Comparison of ENCODE assay signal across 8 cellular contexts in the genomic region with DNA sequence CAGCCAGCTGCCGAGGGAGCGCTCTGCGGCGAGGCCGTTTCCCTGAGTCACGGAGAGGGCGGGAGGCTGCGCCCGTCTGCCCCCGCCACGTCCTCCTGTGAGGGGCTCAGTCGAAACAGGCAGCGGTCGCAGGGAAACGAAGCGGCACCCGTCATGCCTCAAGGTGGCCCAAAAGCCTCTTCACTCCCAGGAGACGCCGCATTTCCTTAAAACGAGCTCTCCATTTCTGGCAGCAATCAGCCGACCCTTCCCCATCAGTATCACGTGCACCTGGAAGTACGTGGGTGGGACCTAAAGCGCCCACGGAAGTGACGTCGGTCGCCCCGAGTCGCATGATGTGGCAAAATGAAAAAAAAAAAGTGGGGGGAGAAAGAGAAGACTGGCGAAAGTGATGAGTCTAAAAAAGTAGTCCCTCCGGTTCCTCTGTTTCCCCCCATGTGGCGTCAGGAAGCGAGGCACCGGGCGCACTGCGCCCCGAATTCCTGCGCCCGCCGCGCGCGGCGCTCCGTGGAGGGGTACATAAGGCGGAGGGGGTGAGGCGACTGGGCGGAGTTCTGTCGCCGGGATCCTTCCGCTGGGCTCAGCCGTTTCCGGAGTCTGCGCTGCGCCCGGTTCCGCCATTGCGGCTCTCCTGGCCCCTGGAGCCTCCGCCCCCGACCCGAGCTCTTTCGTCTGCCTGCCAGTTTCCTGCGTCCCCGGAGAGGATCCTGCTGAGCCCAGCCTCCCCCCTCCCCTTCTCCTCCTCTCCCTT. TPM values are rescaled to one million over a fixed set of nuclear protein-coding genes. Genes with fewer than 3 reads are reported as not detected.
DNase-seq lines count a peak whose midpoint lies in the region; ATAC-seq and TF ChIP-seq lines count a peak whose summit lies in the region.

A gene (plus strand): TSS at position 583 of the 751 bp plus-strand sequence. CDS start 237 bp downstream, outside the sequence.

- H3K36me3 ChIP-seq in SK-N-MC (ENCODE audit: insufficient read depth, low read length) (peaks cover 26% of the 10 kb centered on the region), gastroesophageal sphincter (no peaks in the 10 kb centered on the region), neutrophil (no peaks in the 10 kb centered on the region)

- H3K4me1 ChIP-seq in gastroesophageal sphincter, result peaks cover 12 to 49% (median 21%) of the 10 kb centered on the region in 3 donors
- H3K4me1 ChIP-seq in neutrophil (ENCODE audit: control insufficient read depth in 1 of 2, insufficient read depth in 1 of 2, low read depth in 1 of 2, low read length in 1 of 2), result peaks cover 42 to 51% of the 10 kb centered on the region in 2 experiments

- TF ChIP-seq EP300 in gastroesophageal sphincter (IDR thresholded peaks at IDR 0.05), result peak; percentile 22

- H3K27me3 Mint-ChIP-seq in activated naive CD4-positive, alpha-beta T cell treated with anti-CD3 and anti-CD28 coated beads, Interleukin-2, amount 10 ng/mL, durations not matched to agents 7 days and 5 days, result peaks cover 7% of the 10 kb centered on the region

- CTCF ChIA-PET in activated naive CD4-positive, alpha-beta T cell treated with anti-CD3 and anti-CD28 coated beads, Interleukin-2, amount 10 ng/mL, durations not matched to agents 7 days and 5 days (lab: Charles Lee), result interaction anchor here (1.0 to 1.4 kb wide), 4 partner anchors 12 to 54 kb away, joined by 3 to 4 read pairs (median 4); a partner anchor contains a TSS

- DNase-seq in GM03348 (ENCODE audit: low spot score) (peak; percentile 94), HFF-Myc (ENCODE audit: extremely low read depth, low read depth) (peak; percentile 90), NAMALWA (ENCODE audit: low spot score) (peak; percentile 97), SK-N-MC (ENCODE audit: low read depth, low spot score) (peak; percentile 94), substantia nigra (lab: John Stamatoyannopoulos, UW) (peak; percentile 71 to 99 (median 93))
- peak; percentile 93 for DNase-seq in activated naive CD4-positive, alpha-beta T cell treated with anti-CD3 and anti-CD28 coated beads, Interleukin-2, amount 10 ng/mL, durations not matched to agents 7 days and 5 days

- TF ChIP-seq POLR2A in gastroesophageal sphincter (IDR thresholded peaks at IDR 0.05), result peak; percentile 63 to 74

- H3K27ac Mint-ChIP-seq in activated naive CD4-positive, alpha-beta T cell treated with anti-CD3 and anti-CD28 coated beads, Interleukin-2, amount 10 ng/mL, durations not matched to agents 7 days and 5 days, result peak within 1 kb of the TSS; percentile 95

- H3K9me3 ChIP-seq in SK-N-MC (ENCODE audit: low read depth, low read length) (no peaks in the 10 kb centered on the region), gastroesophageal sphincter (no peaks in the 10 kb centered on the region), neutrophil (no peaks in the 10 kb centered on the region)

- H3K27ac ChIP-seq in SK-N-MC (peak within 1 kb of the TSS; percentile 98), gastroesophageal sphincter (peak within 1 kb of the TSS; percentile 94 to 100 (median 98)), neutrophil (peak within 1 kb of the TSS; percentile 93), substantia nigra (ENCODE audit: low read depth, low read length, poor library complexity, severe bottlenecking) (peak within 1 kb of the TSS; percentile 99)

- H3K36me3 Mint-ChIP-seq in activated naive CD4-positive, alpha-beta T cell treated with anti-CD3 and anti-CD28 coated beads, Interleukin-2, amount 10 ng/mL, durations not matched to agents 7 days and 5 days, result peaks cover 15% of the 10 kb centered on the region

- H3K4me1 Mint-ChIP-seq in activated naive CD4-positive, alpha-beta T cell treated with anti-CD3 and anti-CD28 coated beads, Interleukin-2, amount 10 ng/mL, durations not matched to agents 7 days and 5 days, result peaks cover 55% of the 10 kb centered on the region

- peak within 1 kb of the TSS; percentile 83 for H3K4me3 Mint-ChIP-seq in activated naive CD4-positive, alpha-beta T cell treated with anti-CD3 and anti-CD28 coated beads, Interleukin-2, amount 10 ng/mL, durations not matched to agents 7 days and 5 days

- peak; percentile 97 for ATAC-seq in gastroesophageal sphincter

- TF ChIP-seq CTCF in HFF-Myc (IDR thresholded peaks at IDR 0.05; ENCODE audit: low read depth, low read length, missing control alignments), result no peak
- peak in 2 of 4 experiments; percentile 13 to 16 for TF ChIP-seq CTCF in gastroesophageal sphincter (IDR thresholded peaks at IDR 0.05)
- TF ChIP-seq CTCF in neutrophil (IDR thresholded peaks at IDR 0.05), result peak; percentile 10

- H3K27me3 ChIP-seq in gastroesophageal sphincter (no peaks in the 10 kb centered on the region), neutrophil (no peaks in the 10 kb centered on the region)

- H3K4me3 ChIP-seq in HFF-Myc (replicated peaks; ENCODE audit: low read depth, low read length) (peak within 1 kb of the TSS; percentile 97), SK-N-MC (peak within 1 kb of the TSS; percentile 93), gastroesophageal sphincter (peak within 1 kb of the TSS; percentile 85 to 94), neutrophil (ENCODE audit: low read depth in 1 of 2, low read length in 1 of 2) (peak within 1 kb of the TSS; percentile 86 to 94)

- peak within 1 kb of the TSS; percentile 98 for H3K9ac ChIP-seq in SK-N-MC (ENCODE audit: insufficient read length)

- WGBS in gastroesophageal sphincter (ENCODE audit: low coverage in 1 of 2), 2 donors, result 0% methylated on average over 16 to 32 of the region's 65 CpGs

- no peaks in the 10 kb centered on the region for H3K9me3 Mint-ChIP-seq in activated naive CD4-positive, alpha-beta T cell treated with anti-CD3 and anti-CD28 coated beads, Interleukin-2, amount 10 ng/mL, durations not matched to agents 7 days and 5 days

RNA-seq across cellular contexts. Expression of the gene that starts here (rescaled TPM):
- total RNA-seq in gastroesophageal sphincter, result 100 to 1,000 TPM; 290 to 342 (median 317) TPM

Comparison
In these comparisons a context has a peak if more than half of its experiments do, and no peak if none do; other contexts are left out.
1. Peak in every context shown above with its lines: DNase-seq, ATAC-seq, H3K4me3 ChIP-seq and H3K27ac ChIP-seq.